In genomic region chr6:87504440-87504839, GRCh38 we compare ENCODE assay signal across 28 cellular contexts. TPM values are rescaled to one million over a fixed set of nuclear protein-coding genes. Genes with fewer than 3 reads are reported as not detected.
DNase-seq lines count a peak whose midpoint lies in the region; ATAC-seq, FAIRE-seq and TF ChIP-seq lines count a peak whose summit lies in the region.
"Had no signal": no experiment of that assay in that cellular context is flagged by ENCODE, and none has a peak within 500 bp of the region (broad histone marks: within the 10 kb centered on the region; RNA-seq: fewer than 3 reads in every experiment).

No MANE protein-coding gene starts in this region.

- H3K4me1 Mint-ChIP-seq in activated CD4-positive, alpha-beta T cell treated with anti-CD3 and anti-CD28 coated beads for 36 hours: peaks cover 3% of the 10 kb centered on the region
- H3K4me1 Mint-ChIP-seq in T-helper 17 cell: peaks cover 7% of the 10 kb centered on the region
- no peaks in the 10 kb centered on the region for H3K4me1 Mint-ChIP-seq in nephron progenitor cell

- intact Hi-C loops in activated CD4-positive, alpha-beta T cell treated with anti-CD3 and anti-CD28 coated beads for 36 hours (cut with DNase I, micrococcal nuclease): no loop called here

- POLR2A ChIA-PET in activated CD4-positive, alpha-beta T cell treated with anti-CD3 and anti-CD28 coated beads for 36 hours (lab: Charles Lee): no interaction called here

- H3K27me3 Mint-ChIP-seq in activated CD4-positive, alpha-beta T cell treated with anti-CD3 and anti-CD28 coated beads for 36 hours: no peaks in the 10 kb centered on the region
- H3K27me3 Mint-ChIP-seq in T-helper 17 cell (no peaks in the 10 kb centered on the region), nephron progenitor cell (ENCODE audit: low read depth, poor library complexity) (no peaks in the 10 kb centered on the region)
- H3K27me3 Mint-ChIP-seq: activated naive CD4-positive, alpha-beta T cell treated with anti-CD3 and anti-CD28 coated beads, Interleukin-2, amount 50 U/mL, for 24 hours; progenitor cell of endocrine pancreas had no signal

- no peak for FAIRE-seq in GM19239 (lab: Jason Lieb, UNC)
- FAIRE-seq: GM12891 had no signal

- peaks cover 34% of the 10 kb centered on the region for H3K36me3 Mint-ChIP-seq in activated CD4-positive, alpha-beta T cell treated with anti-CD3 and anti-CD28 coated beads for 36 hours (ENCODE audit: low read depth)
- H3K36me3 Mint-ChIP-seq in T-helper 17 cell (ENCODE audit: low read depth): peaks cover 5% of the 10 kb centered on the region
- H3K36me3 Mint-ChIP-seq in nephron progenitor cell (ENCODE audit: low read depth): peaks cover 27% of the 10 kb centered on the region

- ATAC-seq in activated CD4-positive, alpha-beta T cell treated with anti-CD3 and anti-CD28 coated beads for 36 hours: no peak
- ATAC-seq in T-helper 17 cell: no peak
- ATAC-seq: body of pancreas, left lung had no signal

- H3K4me3 ChIP-seq in fibroblast of mammary gland (ENCODE audit: control insufficient read depth, low read depth, low read length): no peak overlapping the region
- H3K4me3 ChIP-seq: body of pancreas, esophagus muscularis mucosa, left lung had no signal

- no peak for TF ChIP-seq CTCF in fibroblast of mammary gland (conservative IDR thresholded peaks at IDR 0.05; ENCODE audit: control insufficient read depth, insufficient read depth, low read depth, low read length)
- TF ChIP-seq CTCF in nephron progenitor cell (IDR thresholded peaks at IDR 0.05): no peak

- no peak for DNase-seq in activated CD4-positive, alpha-beta T cell treated with anti-CD3 and anti-CD28 coated beads for 36 hours
- DNase-seq in activated CD4-positive, alpha-beta T cell treated with anti-CD3 and anti-CD28 coated beads, Interleukin-2, amount 50 U/mL, for 4 hours: no peak
- DNase-seq in T-helper 17 cell (no peak), fibroblast of mammary gland (ENCODE audit: low read depth) (peak; percentile 7), nephron progenitor cell (no peak), HT-29 (ENCODE audit: low spot score) (no peak), GM19239 (ENCODE audit: insufficient read length, low spot score) (no peak), A172 (ENCODE audit: low spot score) (no peak)
- DNase-seq: activated CD4-positive, alpha-beta T cell treated with anti-CD3 and anti-CD28 coated beads, Interleukin-2, amount 50 U/mL, for 48 hours; activated T-cell treated with anti-CD3 and anti-CD28 coated beads, Interleukin-2, amount 50 U/mL, for 1 hour; body of pancreas; DND-41; effector memory CD4-positive, alpha-beta T cell; glutamatergic neuron; left lung; NCI-H1048; NCI-H1930; NCI-H2227 treated with DMSO at 0.1 percent for 48 hours; NCI-H748 treated with DMSO at 0.1 percent for 48 hours; RPMI8226; SK-N-SH; stimulated activated CD4-positive, alpha-beta T cell treated with anti-CD3 and anti-CD28 coated beads, Interleukin-1b, Interleukin-23, amount 100 ng/mL, for 48 hours; trophoblast cell had no signal

- H3K9me3 Mint-ChIP-seq in activated CD4-positive, alpha-beta T cell treated with anti-CD3 and anti-CD28 coated beads for 36 hours (ENCODE audit: low read depth): no peaks in the 10 kb centered on the region
- no peaks in the 10 kb centered on the region for H3K9me3 Mint-ChIP-seq in nephron progenitor cell
- H3K9me3 Mint-ChIP-seq: activated naive CD4-positive, alpha-beta T cell treated with anti-CD3 and anti-CD28 coated beads, Interleukin-2, amount 50 U/mL, for 24 hours; T-helper 2 cell treated with Interferon-gamma antibody and Interleukin-4, amounts not matched to agents 5 μg/mL and 100 μg/mL, for 36 hours had no signal

- H3K27ac Mint-ChIP-seq in activated CD4-positive, alpha-beta T cell treated with anti-CD3 and anti-CD28 coated beads for 36 hours: peak overlapping the region; percentile 27
- H3K27ac Mint-ChIP-seq in T-helper 17 cell (peak overlapping the region; percentile 71), nephron progenitor cell (peak overlapping the region; percentile 1)
- H3K27ac Mint-ChIP-seq: progenitor cell of endocrine pancreas; T-helper 2 cell treated with Interferon-gamma antibody and Interleukin-4, amounts not matched to agents 5 μg/mL and 100 μg/mL, for 36 hours had no signal

- no peak overlapping the region for H3K4me3 Mint-ChIP-seq in activated CD4-positive, alpha-beta T cell treated with anti-CD3 and anti-CD28 coated beads for 36 hours
- H3K4me3 Mint-ChIP-seq in T-helper 17 cell (no peak overlapping the region), nephron progenitor cell (no peak overlapping the region)
- H3K4me3 Mint-ChIP-seq: activated naive CD4-positive, alpha-beta T cell treated with anti-CD3 and anti-CD28 coated beads, Interleukin-2, amount 50 U/mL, for 24 hours; T-helper 2 cell treated with Interferon-gamma antibody and Interleukin-4, amounts not matched to agents 5 μg/mL and 100 μg/mL, for 36 hours had no signal

- CTCF ChIA-PET in activated CD4-positive, alpha-beta T cell treated with anti-CD3 and anti-CD28 coated beads for 36 hours (lab: Charles Lee): interaction anchor here (0.9 to 2.4 kb wide), 2 partner anchors 8 to 10 kb away, joined by 3 to 6 read pairs; no protein-coding TSS in a partner anchor

- H3K9me3 ChIP-seq in T-helper 17 cell (ENCODE audit: control insufficient read depth, low read length, poor library complexity, severe bottlenecking): no peaks in the 10 kb centered on the region
- H3K9me3 ChIP-seq: body of pancreas, esophagus muscularis mucosa, left lung, SK-N-SH had no signal

RNA-seq across cellular contexts. Expression of gene SLC35A1, which starts 31.7 kb away (rescaled TPM):
- 1 to 10 TPM; 6.5 to 9.9 TPM for total RNA-seq in activated CD4-positive, alpha-beta T cell treated with anti-CD3 and anti-CD28 coated beads for 36 hours
- total RNA-seq in T-helper 17 cell: 10 to 100 TPM in 1 of 2 donors, 1 to 10 TPM in 1; 9.7 to 10.2 TPM
- total RNA-seq in HT-29 (2014; rRNA removed; shearing (Covaris generic)): 13.4 and 14.1 TPM in 2 replicates
- total RNA-seq in A172 (2014; rRNA removed; shearing (Covaris generic)): 14.5 and 18.8 TPM in 2 replicates

Comparison
In these comparisons a context has a peak if more than half of its experiments do, and no peak if none do; other contexts are left out.
1. H3K27ac Mint-ChIP-seq: peak in every context shown above with its lines; median percentile 71 in T-helper 17 cell; 27 in activated CD4-positive, alpha-beta T cell treated with anti-CD3 and anti-CD28 coated beads for 36 hours; 1 in nephron progenitor cell.